Comparison of ENCODE assay signal across 8 cellular contexts in genomic region chr3:57227930-57228733, GRCh38. TPM values are rescaled to one million over a fixed set of nuclear protein-coding genes. Genes with fewer than 3 reads are reported as not detected.
DNase-seq lines count a peak whose midpoint lies in the region; ATAC-seq and TF ChIP-seq lines count a peak whose summit lies in the region.

No MANE protein-coding gene starts in this region.

- H3K4me1 Mint-ChIP-seq in endodermal cell (peaks cover 18% of the 10 kb centered on the region), memory B cell (peaks cover 12% of the 10 kb centered on the region)

- H3K36me3 Mint-ChIP-seq in endodermal cell (ENCODE audit: low read depth) (peaks cover 6% of the 10 kb centered on the region), memory B cell (no peaks in the 10 kb centered on the region)

- peak overlapping the region; percentile 83 for H3K4me3 ChIP-seq in endodermal cell (ENCODE audit: low read length)

- H3K27me3 Mint-ChIP-seq in endodermal cell (ENCODE audit: insufficient read depth) (no peaks in the 10 kb centered on the region), memory B cell (no peaks in the 10 kb centered on the region)

- H3K9me3 Mint-ChIP-seq in endodermal cell (no peaks in the 10 kb centered on the region), memory B cell (no peaks in the 10 kb centered on the region)

- no peaks in the 10 kb centered on the region for H3K9me3 ChIP-seq in endodermal cell (ENCODE audit: control insufficient read depth, low read length)

- peaks cover 3% of the 10 kb centered on the region for H3K4me1 ChIP-seq in endodermal cell (ENCODE audit: control insufficient read depth, insufficient read depth, low read length)

- H3K36me3 ChIP-seq in endodermal cell (ENCODE audit: control insufficient read depth, insufficient read depth, low read length) = peaks cover 6% of the 10 kb centered on the region

- peak overlapping the region; percentile 88 for H3K4me3 Mint-ChIP-seq in endodermal cell
- H3K4me3 Mint-ChIP-seq in memory B cell = peak overlapping the region; percentile 94

- peak overlapping the region; percentile 6 for H3K27ac ChIP-seq in endodermal cell (ENCODE audit: low read depth, low read length)

- TF ChIP-seq CTCF in endodermal cell (conservative IDR thresholded peaks at IDR 0.05) = no peak

- DNase-seq in NCI-H146 (lab: John Stamatoyannopoulos, UW) = peak; percentile 40
- DNase-seq in NCI-H146 treated with DMSO at 0.1 percent for 48 hours (lab: John Stamatoyannopoulos, UW; ENCODE audit: unreplicated experiment) = no peak
- peak; percentile 39 to 50 for DNase-seq in NCI-H526 (lab: John Stamatoyannopoulos, UW)
- DNase-seq in activated CD8-positive, alpha-beta memory T cell treated with anti-CD3 and anti-CD28 coated beads, Interleukin-2, amount 50 U/mL, for 48 hours = peak; percentile 72
- peak; percentile 65 for DNase-seq in endodermal cell
- DNase-seq in memory B cell (ENCODE audit: low spot score in 2 of 2) = peak in 1 of 2 donors; percentile 30
- DNase-seq in stimulated activated CD8-positive, alpha-beta memory T cell treated with anti-CD3 and anti-CD28 coated beads, Interleukin-2, amount 100 ng/mL, for 48 hours (ENCODE audit: low read depth in 2 of 2) = peak; percentile 20 to 27

- ATAC-seq in HG02642 (IDR thresholded peaks at IDR 0.05; ENCODE audit: poor library complexity, unreplicated experiment) (peak; percentile 51), memory B cell (ENCODE audit: low read depth) (peak; percentile 44)

- H3K9ac ChIP-seq in endodermal cell (ENCODE audit: extremely low read depth, low read length, poor library complexity, severe bottlenecking) = peak overlapping the region; percentile 59

- 0 to 1% methylated on average over 29 to 70 of the region's 70 CpGs for WGBS in endodermal cell (ENCODE audit: insufficient coverage in 1 of 2, insufficient read length in 1 of 2), 2 experiments

- H3K27ac Mint-ChIP-seq in endodermal cell (peak overlapping the region; percentile 61), memory B cell (peak overlapping the region; percentile 82)

- H3K27me3 ChIP-seq in endodermal cell (ENCODE audit: control insufficient read depth, insufficient read depth, low read length, poor library complexity, severe bottlenecking) = no peaks in the 10 kb centered on the region

RNA-seq across cellular contexts. Expression of gene APPL1, which starts 0.6 kb away (rescaled TPM):
- 10 to 100 TPM; 46.9 to 61.1 TPM for total RNA-seq in endodermal cell
- 20.8 TPM for polyA plus RNA-seq in endodermal cell (2013, experiment 1 of 2)
- polyA plus RNA-seq in endodermal cell (2013, experiment 2 of 2) = 23.9 TPM

RNA-seq across cellular contexts. Expression of gene HESX1, which starts 28.4 kb away (rescaled TPM):
- total RNA-seq in endodermal cell = 1 to 10 TPM; 3.8 to 8.0 TPM
- polyA plus RNA-seq in endodermal cell (2013, experiment 1 of 2) = 6.6 TPM
- 4.8 TPM for polyA plus RNA-seq in endodermal cell (2013, experiment 2 of 2)
